Comparison of ENCODE assay signal across 8 cellular contexts in the genomic region with DNA sequence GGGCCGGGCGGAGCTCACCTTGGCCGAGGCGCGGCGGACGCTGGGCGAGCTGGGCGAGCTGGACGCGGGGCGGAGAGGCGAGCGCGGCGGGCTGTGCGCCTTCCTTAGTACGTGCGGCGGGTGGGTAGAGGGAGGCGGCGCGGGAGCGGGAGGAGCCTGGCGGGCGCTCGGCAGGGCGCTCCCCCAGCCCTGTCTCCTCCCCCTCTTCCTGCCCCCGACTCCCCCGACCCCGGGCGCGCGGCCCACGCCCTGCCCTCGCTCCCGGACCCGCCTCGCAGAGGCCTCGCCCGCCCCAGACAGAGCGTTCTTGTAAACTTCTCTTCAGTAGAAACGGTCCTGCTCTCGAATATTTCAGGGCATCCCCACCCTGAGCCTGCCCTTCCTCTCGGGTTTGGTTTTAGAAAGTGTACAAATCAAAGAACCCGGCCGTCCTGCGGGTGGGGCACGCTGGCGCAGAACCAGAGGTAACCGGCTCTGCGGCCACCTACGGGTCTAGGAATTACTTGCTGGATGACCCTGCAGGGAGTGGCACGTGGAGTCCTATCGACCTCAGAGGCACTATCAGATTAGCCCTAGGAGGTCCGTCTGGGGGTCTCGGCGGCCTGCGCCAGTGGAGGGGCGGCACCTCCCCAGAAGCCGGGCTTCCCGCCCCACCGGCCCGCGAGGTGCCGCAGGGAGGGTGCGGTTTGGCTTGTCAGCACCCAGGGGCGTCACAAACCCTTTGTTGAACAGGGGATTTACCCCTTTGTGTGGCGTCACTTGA. TPM values are rescaled to one million over a fixed set of nuclear protein-coding genes. Genes with fewer than 3 reads are reported as not detected.
DNase-seq lines count a peak whose midpoint lies in the region; ATAC-seq lines count a peak whose summit lies in the region.

A gene with protein sequence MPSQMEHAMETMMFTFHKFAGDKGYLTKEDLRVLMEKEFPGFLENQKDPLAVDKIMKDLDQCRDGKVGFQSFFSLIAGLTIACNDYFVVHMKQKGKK (minus strand): TSS at position 126 of the 763 bp plus-strand sequence. CDS start 7,629 bp downstream, outside the sequence.

- DNase-seq in ELR (ENCODE audit: low read depth): peak; percentile 83
- peak; percentile 74 for DNase-seq in M059J (ENCODE audit: low read depth)
- peak; percentile 72 for DNase-seq in activated CD4-positive, CD25-positive, alpha-beta regulatory T cell treated with anti-CD3 and anti-CD28 coated beads, Interleukin-2, amount 50 U/mL, for 72 hours
- DNase-seq in cerebellum (ENCODE audit: low spot score): peak; percentile 8
- peak; percentile 71 for DNase-seq in kidney glomerular epithelial cell (lab: John Stamatoyannopoulos, UW)
- peak; percentile 71 for DNase-seq in stimulated activated CD4-positive, alpha-beta T cell treated with anti-CD3 and anti-CD28 coated beads, Interleukin-2, amount 100 ng/mL, for 4 hours (ENCODE audit: low read depth)
- no peak for DNase-seq in NCI-H524 treated with DMSO at 0.1 percent for 48 hours (lab: John Stamatoyannopoulos, UW)

- no peak for ATAC-seq in HG02938 (IDR thresholded peaks at IDR 0.05; ENCODE audit: unreplicated experiment)

RNA-seq across cellular contexts. Expression of the gene that starts here (rescaled TPM):
- total RNA-seq in M059J (2014; rRNA removed; shearing (Covaris generic)): 120 and 154 TPM in 2 replicates
- total RNA-seq in cerebellum: 1.8 TPM

Comparison
In these comparisons a context has a peak if more than half of its experiments do, and no peak if none do; other contexts are left out.
1. RNA of the gene that starts here (total RNA-seq): 120 to 154 TPM in M059J; 1.8 TPM in cerebellum (single experiment); every median in the first group is over 10 times any median in the second.